Comparison of ENCODE assay signal across 16 cellular contexts in genomic region chr2:43139501-43139900, GRCh38.
DNase-seq lines count a peak whose midpoint lies in the region; ATAC-seq, FAIRE-seq and TF ChIP-seq lines count a peak whose summit lies in the region.
"Had no signal": no experiment of that assay in that cellular context is flagged by ENCODE, and none has a peak within 500 bp of the region (broad histone marks: within the 10 kb centered on the region; RNA-seq: fewer than 3 reads in every experiment).

No MANE protein-coding gene starts in this region.

- H3K27me3 Mint-ChIP-seq in activated naive CD4-positive, alpha-beta T cell treated with anti-CD3 and anti-CD28 coated beads, Interleukin-2, amount 10 ng/mL, durations not matched to agents 7 days and 5 days: no peaks in the 10 kb centered on the region
- no peaks in the 10 kb centered on the region for H3K27me3 Mint-ChIP-seq in activated CD4-positive, alpha-beta memory T cell treated with anti-CD3 and anti-CD28 coated beads, Interleukin-2, amount 10 ng/mL, durations not matched to agents 7 days and 5 days

- no peak overlapping the region for H3K9ac ChIP-seq in kidney (ENCODE audit: low read length in 2 of 2)
- H3K9ac ChIP-seq: parathyroid adenoma had no signal

- 98% methylated on average over 4 of the region's 4 CpGs for WGBS in thymus

- POLR2A ChIA-PET in activated CD4-positive, alpha-beta memory T cell treated with anti-CD3 and anti-CD28 coated beads, Interleukin-2, amount 10 ng/mL, durations not matched to agents 7 days and 5 days (lab: Charles Lee): interaction anchor here (0.9 to 21.7 kb wide), 11 partner anchors 10 to 329 kb away, joined by 3 to 1053 read pairs (median 10); partner anchors contain the start of gene ZFP36L2

- H3K36me3 Mint-ChIP-seq in activated naive CD4-positive, alpha-beta T cell treated with anti-CD3 and anti-CD28 coated beads, Interleukin-2, amount 10 ng/mL, durations not matched to agents 7 days and 5 days: peaks cover 19% of the 10 kb centered on the region
- H3K36me3 Mint-ChIP-seq in activated CD4-positive, alpha-beta memory T cell treated with anti-CD3 and anti-CD28 coated beads, Interleukin-2, amount 10 ng/mL, durations not matched to agents 7 days and 5 days (ENCODE audit: low read depth): peaks cover 15% of the 10 kb centered on the region

- TF ChIP-seq CTCF in kidney (IDR thresholded peaks at IDR 0.05; ENCODE audit: borderline replicate concordance, extremely low read depth, insufficient read depth): no peak

- intact Hi-C loops in kidney (cut with DNase I): no loop called here

- H3K27ac ChIP-seq in kidney (ENCODE audit: low read depth in 2 of 2, low read length in 2 of 2) (peak overlapping the region in 1 of 2 donors; percentile 41), thymus (ENCODE audit: low read depth) (peak overlapping the region; percentile 81)
- H3K27ac ChIP-seq: parathyroid adenoma had no signal

- CTCF ChIA-PET in activated naive CD4-positive, alpha-beta T cell treated with anti-CD3 and anti-CD28 coated beads, Interleukin-2, amount 10 ng/mL, durations not matched to agents 7 days and 5 days (lab: Charles Lee): interaction anchor here (0.8 to 2.6 kb wide), 11 partner anchors 9 to 85 kb away, joined by 3 to 14 read pairs (median 7); no protein-coding TSS in a partner anchor
- CTCF ChIA-PET in activated CD4-positive, alpha-beta memory T cell treated with anti-CD3 and anti-CD28 coated beads, Interleukin-2, amount 10 ng/mL, durations not matched to agents 7 days and 5 days (lab: Charles Lee): interaction anchor here (1.0 to 4.4 kb wide), 13 partner anchors 10 to 432 kb away, joined by 3 to 36 read pairs (median 6); partner anchors contain the start of gene ZFP36L2

- DNase-seq in activated naive CD4-positive, alpha-beta T cell treated with anti-CD3 and anti-CD28 coated beads, Interleukin-2, amount 10 ng/mL, durations not matched to agents 7 days and 5 days: no peak
- DNase-seq in activated naive CD4-positive, alpha-beta T cell treated with Interleukin-2 at 50 U/mL for 16 hours: no peak
- no peak for DNase-seq in activated CD4-positive, alpha-beta memory T cell treated with anti-CD3 and anti-CD28 coated beads, Interleukin-2, amount 10 ng/mL, durations not matched to agents 7 days and 5 days
- DNase-seq in kidney (peak; percentile 51), NCI-H2227 treated with DMSO at 0.1 percent for 48 hours (lab: John Stamatoyannopoulos, UW) (no peak), AG08396 (ENCODE audit: low spot score) (no peak)
- DNase-seq: EL; head of caudate nucleus; NCI-H1092; stimulated activated CD8-positive, alpha-beta memory T cell treated with anti-CD3 and anti-CD28 coated beads, Interleukin-4, amount 100 ng/mL, for 48 hours; T1000 had no signal

- peak overlapping the region; percentile 99 for H3K27ac Mint-ChIP-seq in activated naive CD4-positive, alpha-beta T cell treated with anti-CD3 and anti-CD28 coated beads, Interleukin-2, amount 10 ng/mL, durations not matched to agents 7 days and 5 days
- peak overlapping the region; percentile 92 for H3K27ac Mint-ChIP-seq in activated CD4-positive, alpha-beta memory T cell treated with anti-CD3 and anti-CD28 coated beads, Interleukin-2, amount 10 ng/mL, durations not matched to agents 7 days and 5 days

- H3K27me3 ChIP-seq in thymus (ENCODE audit: control insufficient read depth, insufficient read depth): no peaks in the 10 kb centered on the region

- H3K4me1 ChIP-seq in kidney (ENCODE audit: control insufficient read depth in 1 of 2, insufficient read depth in 1 of 2, low read depth in 1 of 2, low read length in 2 of 2) (peaks cover 0 to 7% of the 10 kb centered on the region in 2 donors), thymus (ENCODE audit: control insufficient read depth, insufficient read depth, low read length) (peaks cover 70% of the 10 kb centered on the region)
- H3K4me1 ChIP-seq: parathyroid adenoma had no signal

- H3K4me3 ChIP-seq in kidney (ENCODE audit: low read length in 2 of 2) (no peak overlapping the region), thymus (ENCODE audit: low read length) (no peak overlapping the region)

- H3K9me3 Mint-ChIP-seq in activated naive CD4-positive, alpha-beta T cell treated with anti-CD3 and anti-CD28 coated beads, Interleukin-2, amount 10 ng/mL, durations not matched to agents 7 days and 5 days: no peaks in the 10 kb centered on the region
- H3K9me3 Mint-ChIP-seq in activated CD4-positive, alpha-beta memory T cell treated with anti-CD3 and anti-CD28 coated beads, Interleukin-2, amount 10 ng/mL, durations not matched to agents 7 days and 5 days: no peaks in the 10 kb centered on the region

- peaks cover 88% of the 10 kb centered on the region for H3K4me1 Mint-ChIP-seq in activated naive CD4-positive, alpha-beta T cell treated with anti-CD3 and anti-CD28 coated beads, Interleukin-2, amount 10 ng/mL, durations not matched to agents 7 days and 5 days
- peaks cover 75% of the 10 kb centered on the region for H3K4me1 Mint-ChIP-seq in activated CD4-positive, alpha-beta memory T cell treated with anti-CD3 and anti-CD28 coated beads, Interleukin-2, amount 10 ng/mL, durations not matched to agents 7 days and 5 days

- H3K36me3 ChIP-seq in kidney (ENCODE audit: control insufficient read depth in 1 of 2, insufficient read depth in 2 of 2, low read length in 2 of 2) (no peaks in the 10 kb centered on the region), thymus (ENCODE audit: control insufficient read depth, insufficient read depth) (no peaks in the 10 kb centered on the region)

- no peak for FAIRE-seq in kidney (lab: Jason Lieb, UNC)
- FAIRE-seq: endothelial cell of umbilical vein, RCC 7860 had no signal

- H3K9me3 ChIP-seq in kidney (ENCODE audit: control insufficient read depth in 1 of 2, low read length in 2 of 2): no peaks in the 10 kb centered on the region
- no peaks in the 10 kb centered on the region for H3K9me3 ChIP-seq in thymus (ENCODE audit: control insufficient read depth)

- peak overlapping the region; percentile 34 for H3K4me3 Mint-ChIP-seq in activated naive CD4-positive, alpha-beta T cell treated with anti-CD3 and anti-CD28 coated beads, Interleukin-2, amount 10 ng/mL, durations not matched to agents 7 days and 5 days
- H3K4me3 Mint-ChIP-seq in activated CD4-positive, alpha-beta memory T cell treated with anti-CD3 and anti-CD28 coated beads, Interleukin-2, amount 10 ng/mL, durations not matched to agents 7 days and 5 days: peak overlapping the region; percentile 61

- no peak for ATAC-seq in GM19463 (IDR thresholded peaks at IDR 0.05; ENCODE audit: unreplicated experiment)
